In genomic region chr1:207813513-207813881, GRCh38 we compare ENCODE assay signal across 16 cellular contexts.
DNase-seq lines count a peak whose midpoint lies in the region; ATAC-seq and TF ChIP-seq lines count a peak whose summit lies in the region.
"Had no signal": no experiment of that assay in that cellular context is flagged by ENCODE, and none has a peak within 500 bp of the region (broad histone marks: within the 10 kb centered on the region; RNA-seq: fewer than 3 reads in every experiment).

No MANE protein-coding gene starts in this region.

- peaks cover 96% of the 10 kb centered on the region for H3K4me1 ChIP-seq in lower lobe of right lung

- H3K27ac ChIP-seq in lower lobe of right lung (peak overlapping the region; percentile 47), temporal lobe (ENCODE audit: low read depth, low read length) (peak overlapping the region; percentile 95), brain microvascular endothelial cell (no peak overlapping the region)
- H3K27ac ChIP-seq: foreskin keratinocyte had no signal

- H3K36me3 ChIP-seq in lower lobe of right lung (peaks cover 96% of the 10 kb centered on the region), brain microvascular endothelial cell (replicated peaks) (no peaks in the 10 kb centered on the region)
- H3K36me3 ChIP-seq: ovary had no signal

- no peaks in the 10 kb centered on the region for H3K9me3 ChIP-seq in lower lobe of right lung
- H3K9me3 ChIP-seq: ovary had no signal

- peak in 1 of 2 donors; percentile 2 for ATAC-seq in lower lobe of right lung
- ATAC-seq: foreskin keratinocyte, left colon had no signal

- in situ Hi-C loops in brain microvascular endothelial cell (cut with HindIII; ENCODE audit: low pct_ligation_motif_present, low sequenced_read_pairs): no loop called here

- H3K27me3 ChIP-seq in lower lobe of right lung (ENCODE audit: low read depth) (no peaks in the 10 kb centered on the region), brain microvascular endothelial cell (replicated peaks) (no peaks in the 10 kb centered on the region)
- H3K27me3 ChIP-seq: foreskin keratinocyte, ovary had no signal

- H3K4me3 ChIP-seq in lower lobe of right lung: no peak overlapping the region
- no peak overlapping the region for H3K4me3 ChIP-seq in brain microvascular endothelial cell (ENCODE audit: low read depth, low read length)
- H3K4me3 ChIP-seq: ovary had no signal

- intact Hi-C loops in lower lobe of right lung (cut with DNase I): no loop called here

- DNase-seq in activated CD8-positive, alpha-beta memory T cell treated with anti-CD3 and anti-CD28 coated beads for 24 hours: peak; percentile 53
- no peak for DNase-seq in activated CD8-positive, alpha-beta memory T cell treated with anti-CD3 and anti-CD28 coated beads, Interleukin-2, amount 50 U/mL, for 4 hours
- DNase-seq in amniotic epithelial cell (ENCODE audit: low read depth): peak; percentile 44
- DNase-seq in lower lobe of right lung: no peak
- DNase-seq in NCI-H2171 treated with DMSO at 0.1 percent for 48 hours (lab: John Stamatoyannopoulos, UW): no peak
- DNase-seq in NCI-H187 treated with DMSO at 0.1 percent for 48 hours (lab: John Stamatoyannopoulos, UW): no peak
- DNase-seq in brain microvascular endothelial cell: no peak
- DNase-seq: activated effector memory CD4-positive, alpha-beta T cell treated with Interleukin-2 at 50 U/mL for 16 hours; DMS153; foreskin keratinocyte; left colon; NCI-H1417; ovary; SIG-M5; stimulated activated naive CD4-positive, alpha-beta T cell treated with Interleukin-2 at 50 U/mL for 16 hours had no signal

- TF ChIP-seq CTCF in lower lobe of right lung (IDR thresholded peaks at IDR 0.05) (no peak), brain microvascular endothelial cell (IDR thresholded peaks at IDR 0.05; ENCODE audit: low read depth, low read length, missing control alignments) (no peak)

Comparison
In these comparisons a context has a peak if more than half of its experiments do, and no peak if none do; other contexts are left out.
1. DNase-seq: peak in activated CD8-positive, alpha-beta memory T cell treated with anti-CD3 and anti-CD28 coated beads for 24 hours (single experiment) and amniotic epithelial cell (single experiment); none in activated CD8-positive, alpha-beta memory T cell treated with anti-CD3 and anti-CD28 coated beads, Interleukin-2, amount 50 U/mL, for 4 hours (single experiment), lower lobe of right lung (single experiment), NCI-H2171 treated with DMSO at 0.1 percent for 48 hours (single experiment), NCI-H187 treated with DMSO at 0.1 percent for 48 hours (single experiment) and brain microvascular endothelial cell (single experiment).